ENCODE assay signal across 8 cellular contexts in genomic region chr1:56803561-56804156, GRCh38. TPM values are rescaled to one million over a fixed set of nuclear protein-coding genes. Genes with fewer than 3 reads are reported as not detected.
A peak's percentile ranks its signal among the peaks of the same experiment; 100 is the strongest.
DNase-seq lines count a peak whose midpoint lies in the region; ATAC-seq and TF ChIP-seq lines count a peak whose summit lies in the region.

No MANE protein-coding gene starts in this region.

- no peak overlapping the region for H3K27ac Mint-ChIP-seq in neural progenitor cell

- H3K9me3 ChIP-seq in body of pancreas: no peaks in the 10 kb centered on the region
- H3K9me3 ChIP-seq in neural progenitor cell (ENCODE audit: low read depth): no peaks in the 10 kb centered on the region

- H3K79me2 ChIP-seq in neural progenitor cell (ENCODE audit: low read depth): no peaks in the 10 kb centered on the region

- H3K9me3 Mint-ChIP-seq in neural progenitor cell: peaks cover 3% of the 10 kb centered on the region

- no peak for TF ChIP-seq POLR2A in body of pancreas (IDR thresholded peaks at IDR 0.05)

- no peaks in the 10 kb centered on the region for H3K36me3 Mint-ChIP-seq in neural progenitor cell

- peaks cover 11% of the 10 kb centered on the region for H3F3A ChIP-seq in neural progenitor cell (ENCODE audit: low read depth)

- peak; percentile 61 for DNase-seq in Daoy (ENCODE audit: low read depth)
- DNase-seq in NAMALWA (ENCODE audit: low spot score): peak; percentile 53
- peak; percentile 46 to 64 (median 52) for DNase-seq in body of pancreas
- DNase-seq in neural progenitor cell (ENCODE audit: low spot score): peak; percentile 78
- no peak for DNase-seq in OCI-M2 (lab: John Stamatoyannopoulos, UW; ENCODE audit: unreplicated experiment)
- no peak for DNase-seq in anterior cingulate cortex (lab: John Stamatoyannopoulos, UW)

- H3K4me1 Mint-ChIP-seq in neural progenitor cell: peaks cover 19% of the 10 kb centered on the region

- no peaks in the 10 kb centered on the region for H4K20me1 ChIP-seq in neural progenitor cell (ENCODE audit: low read depth)

- H3K4me2 ChIP-seq in neural progenitor cell: no peak overlapping the region

- no peaks in the 10 kb centered on the region for H3K36me3 ChIP-seq in body of pancreas (replicated peaks in 1 of 2; ENCODE audit: insufficient read depth in 1 of 2, low read depth in 2 of 2)
- H3K36me3 ChIP-seq in neural progenitor cell: no peaks in the 10 kb centered on the region

- H3K27ac ChIP-seq in body of pancreas (no peak overlapping the region), neural progenitor cell (no peak overlapping the region)

- no peak overlapping the region for H2AFZ ChIP-seq in neural progenitor cell (replicated peaks)

- ATAC-seq in GM21529 (IDR thresholded peaks at IDR 0.05; ENCODE audit: unreplicated experiment): peak; percentile 88
- peak; percentile 71 for ATAC-seq in body of pancreas
- ATAC-seq in HG03457 (IDR thresholded peaks at IDR 0.05; ENCODE audit: unreplicated experiment): no peak

- no peak overlapping the region for H3K9ac ChIP-seq in neural progenitor cell

- H3K4me3 ChIP-seq in body of pancreas: no peak overlapping the region
- no peak overlapping the region for H3K4me3 ChIP-seq in neural progenitor cell

- TF ChIP-seq CTCF in body of pancreas (IDR thresholded peaks at IDR 0.05) (peak in 6 of 7 experiments; percentile 27 to 56 (median 42)), neural progenitor cell (IDR thresholded peaks at IDR 0.05) (peak; percentile 79)

- no peak overlapping the region for H3K4me3 Mint-ChIP-seq in neural progenitor cell

- H3K27me3 ChIP-seq in body of pancreas: no peaks in the 10 kb centered on the region
- no peaks in the 10 kb centered on the region for H3K27me3 ChIP-seq in neural progenitor cell

- H3K4me1 ChIP-seq in body of pancreas (no peaks in the 10 kb centered on the region), neural progenitor cell (peaks cover 12% of the 10 kb centered on the region)

- 53 to 59% methylated on average over 5 of the region's 5 CpGs for WGBS in body of pancreas, 2 donors

- intact Hi-C loops in body of pancreas (cut with DNase I): no loop called here

- no peaks in the 10 kb centered on the region for H3K27me3 Mint-ChIP-seq in neural progenitor cell (ENCODE audit: insufficient read depth, low read depth)

RNA-seq across cellular contexts. Expression of gene FYB2, which starts 15.5 kb away (rescaled TPM):
- total RNA-seq in Daoy (2014; rRNA removed; shearing (Covaris generic)): not detected in 2 replicates
- 1 to 10 TPM; 2.3 to 3.4 TPM for total RNA-seq in body of pancreas
- total RNA-seq in neural progenitor cell (ENCODE audit: low replicate concordance): 5.0 and 8.9 TPM in 2 replicates

RNA-seq across cellular contexts. Expression of gene C8A, which starts 50.9 kb away (rescaled TPM):
- not detected in 2 replicates for total RNA-seq in Daoy (2014; rRNA removed; shearing (Covaris generic))
- total RNA-seq in body of pancreas: not detected
- total RNA-seq in neural progenitor cell (ENCODE audit: low replicate concordance): not detected in 2 replicates

Comparison
In these comparisons a context has a peak if more than half of its experiments do, and no peak if none do; other contexts are left out.
1. DNase-seq: peak in Daoy (single experiment), NAMALWA (single experiment), body of pancreas (4 of 4) and neural progenitor cell (single experiment); none in OCI-M2 (single experiment) and anterior cingulate cortex (0 of 58).